In genomic region chr11:128285313-128285712, GRCh38 we compare ENCODE assay signal across 26 cellular contexts.
DNase-seq lines count a peak whose midpoint lies in the region; ATAC-seq lines count a peak whose summit lies in the region.
"Had no signal": no experiment of that assay in that cellular context is flagged by ENCODE, and none has a peak within 500 bp of the region (broad histone marks: within the 10 kb centered on the region; RNA-seq: fewer than 3 reads in every experiment).

No MANE protein-coding gene starts in this region.

- H3K9me3 Mint-ChIP-seq in activated T-cell treated with anti-CD3 and anti-CD28 coated beads, Interleukin-2, amount 50 U/mL, for 72 hours: no peaks in the 10 kb centered on the region
- H3K9me3 Mint-ChIP-seq in activated naive CD8-positive, alpha-beta T cell treated with anti-CD3 and anti-CD28 coated beads, Interleukin-2, amount 10 ng/mL, durations not matched to agents 7 days and 5 days: no peaks in the 10 kb centered on the region
- no peaks in the 10 kb centered on the region for H3K9me3 Mint-ChIP-seq in stimulated activated naive B cell treated with anti-CD40 and anti-IgM and Interleukin-4, amounts not matched to agents 10 μg/mL and 1 μg/mL and 100 μg/mL, for 72 hours
- H3K9me3 Mint-ChIP-seq: type B pancreatic cell had no signal

- H3K27ac Mint-ChIP-seq in activated T-cell treated with anti-CD3 and anti-CD28 coated beads, Interleukin-2, amount 50 U/mL, for 72 hours: peak overlapping the region; percentile 54
- peak overlapping the region; percentile 1 for H3K27ac Mint-ChIP-seq in activated naive CD8-positive, alpha-beta T cell treated with anti-CD3 and anti-CD28 coated beads, Interleukin-2, amount 10 ng/mL, durations not matched to agents 7 days and 5 days
- H3K27ac Mint-ChIP-seq in stimulated activated naive B cell treated with anti-CD40 and anti-IgM and Interleukin-4, amounts not matched to agents 10 μg/mL and 1 μg/mL and 100 μg/mL, for 72 hours: peak overlapping the region; percentile 3
- H3K27ac Mint-ChIP-seq: nephron progenitor cell, type B pancreatic cell had no signal

- POLR2A ChIA-PET in activated naive CD8-positive, alpha-beta T cell treated with anti-CD3 and anti-CD28 coated beads, Interleukin-2, amount 10 ng/mL, durations not matched to agents 7 days and 5 days (lab: Charles Lee): interaction anchor here (1.5 kb wide), 1 partner anchor 186 kb away, joined by 3 read pairs; no protein-coding TSS in a partner anchor

- H3K27me3 Mint-ChIP-seq in activated T-cell treated with anti-CD3 and anti-CD28 coated beads, Interleukin-2, amount 50 U/mL, for 72 hours (ENCODE audit: low read depth): no peaks in the 10 kb centered on the region
- H3K27me3 Mint-ChIP-seq in activated naive CD8-positive, alpha-beta T cell treated with anti-CD3 and anti-CD28 coated beads, Interleukin-2, amount 10 ng/mL, durations not matched to agents 7 days and 5 days: peaks cover 4% of the 10 kb centered on the region
- H3K27me3 Mint-ChIP-seq in stimulated activated naive B cell treated with anti-CD40 and anti-IgM and Interleukin-4, amounts not matched to agents 10 μg/mL and 1 μg/mL and 100 μg/mL, for 72 hours: no peaks in the 10 kb centered on the region

- DNase-seq in activated T-cell treated with anti-CD3 and anti-CD28 coated beads, Interleukin-2, amount 50 U/mL, for 72 hours: peak in 1 of 2 donors; percentile 7
- DNase-seq in activated T-cell treated with anti-CD3 and anti-CD28 coated beads, Interleukin-2, amount 50 U/mL, for 48 hours: no peak
- no peak for DNase-seq in activated naive CD8-positive, alpha-beta T cell treated with anti-CD3 and anti-CD28 coated beads, Interleukin-2, amount 10 ng/mL, durations not matched to agents 7 days and 5 days
- no peak for DNase-seq in stimulated activated naive B cell treated with anti-CD40 and anti-IgM and Interleukin-4, amounts not matched to agents 10 μg/mL and 1 μg/mL and 100 μg/mL, for 72 hours
- DNase-seq in globus pallidus (ENCODE audit: low spot score) (no peak), SIG-M5 treated with dmso at 0.1 percent for 504 hours (lab: John Stamatoyannopoulos, UW; ENCODE audit: unreplicated experiment) (no peak), mesenteric fat pad (ENCODE audit: low spot score) (no peak)
- DNase-seq: activated CD4-positive, alpha-beta T cell treated with anti-CD3 and anti-CD28 coated beads for 48 hours; activated CD8-positive, alpha-beta memory T cell treated with anti-CD3 and anti-CD28 coated beads, Interleukin-2, amount 50 U/mL, for 4 hours; anterior cingulate cortex; effector memory CD4-positive, alpha-beta T cell; erythroblast; kidney; NCI-H1436; nephron progenitor cell; ovary; retina; small intestine; substantia nigra had no signal

- H3K4me3 Mint-ChIP-seq in activated T-cell treated with anti-CD3 and anti-CD28 coated beads, Interleukin-2, amount 50 U/mL, for 72 hours: peak overlapping the region; percentile 48 to 74
- no peak overlapping the region for H3K4me3 Mint-ChIP-seq in activated naive CD8-positive, alpha-beta T cell treated with anti-CD3 and anti-CD28 coated beads, Interleukin-2, amount 10 ng/mL, durations not matched to agents 7 days and 5 days
- no peak overlapping the region for H3K4me3 Mint-ChIP-seq in stimulated activated naive B cell treated with anti-CD40 and anti-IgM and Interleukin-4, amounts not matched to agents 10 μg/mL and 1 μg/mL and 100 μg/mL, for 72 hours
- H3K4me3 Mint-ChIP-seq: nephron progenitor cell, type B pancreatic cell had no signal

- H3K9me3 ChIP-seq in KOPT-K1 (ENCODE audit: insufficient read depth, low read length, poor library complexity, severe bottlenecking): no peaks in the 10 kb centered on the region
- H3K9me3 ChIP-seq: BLaER1 treated with 17β-estradiol and CSF1 and Interleukin-3, amounts not matched to agents 10 nM and 100 nM; ovary had no signal

- H3K4me1 Mint-ChIP-seq in activated T-cell treated with anti-CD3 and anti-CD28 coated beads, Interleukin-2, amount 50 U/mL, for 72 hours (ENCODE audit: low read depth): peaks cover 63% of the 10 kb centered on the region
- H3K4me1 Mint-ChIP-seq in activated naive CD8-positive, alpha-beta T cell treated with anti-CD3 and anti-CD28 coated beads, Interleukin-2, amount 10 ng/mL, durations not matched to agents 7 days and 5 days: peaks cover 31% of the 10 kb centered on the region
- H3K4me1 Mint-ChIP-seq in stimulated activated naive B cell treated with anti-CD40 and anti-IgM and Interleukin-4, amounts not matched to agents 10 μg/mL and 1 μg/mL and 100 μg/mL, for 72 hours: peaks cover 36 to 49% of the 10 kb centered on the region in 2 donors

- H3K27ac ChIP-seq in KOPT-K1 (ENCODE audit: low read depth, low read length, poor library complexity, severe bottlenecking): peak overlapping the region; percentile 15
- H3K27ac ChIP-seq: BLaER1 treated with 17β-estradiol and CSF1 and Interleukin-3, amounts not matched to agents 10 nM and 100 nM; cardiac muscle cell; coronary artery; KMS-11; ovary; RWPE1 had no signal

- H3K36me3 ChIP-seq in KOPT-K1 (ENCODE audit: insufficient read depth, low read length): no peaks in the 10 kb centered on the region
- H3K36me3 ChIP-seq: BLaER1 treated with 17β-estradiol and CSF1 and Interleukin-3, amounts not matched to agents 10 nM and 100 nM; cardiac muscle cell; ovary had no signal

- H3K36me3 Mint-ChIP-seq in activated T-cell treated with anti-CD3 and anti-CD28 coated beads, Interleukin-2, amount 50 U/mL, for 72 hours (ENCODE audit: insufficient read depth in 2 of 2): no peaks in the 10 kb centered on the region
- no peaks in the 10 kb centered on the region for H3K36me3 Mint-ChIP-seq in activated naive CD8-positive, alpha-beta T cell treated with anti-CD3 and anti-CD28 coated beads, Interleukin-2, amount 10 ng/mL, durations not matched to agents 7 days and 5 days
- no peaks in the 10 kb centered on the region for H3K36me3 Mint-ChIP-seq in stimulated activated naive B cell treated with anti-CD40 and anti-IgM and Interleukin-4, amounts not matched to agents 10 μg/mL and 1 μg/mL and 100 μg/mL, for 72 hours
- H3K36me3 Mint-ChIP-seq: type B pancreatic cell had no signal

- no peak for ATAC-seq in activated T-cell treated with anti-CD3 and anti-CD28 coated beads, Interleukin-2, amount 50 U/mL, for 72 hours (replicated peaks in 1 of 2)
- ATAC-seq in activated naive CD8-positive, alpha-beta T cell treated with anti-CD3 and anti-CD28 coated beads, Interleukin-2, amount 10 ng/mL, durations not matched to agents 7 days and 5 days (ENCODE audit: low read depth): no peak
- ATAC-seq in stimulated activated naive B cell treated with anti-CD40 and anti-IgM and Interleukin-4, amounts not matched to agents 10 μg/mL and 1 μg/mL and 100 μg/mL, for 72 hours (replicated peaks): no peak

Comparison
In these comparisons a context has a peak if more than half of its experiments do, and no peak if none do; other contexts are left out.
1. H3K27ac Mint-ChIP-seq: peak in every context shown above with its lines; median percentile 54 in activated T-cell treated with anti-CD3 and anti-CD28 coated beads, Interleukin-2, amount 50 U/mL, for 72 hours; 3 in stimulated activated naive B cell treated with anti-CD40 and anti-IgM and Interleukin-4, amounts not matched to agents 10 μg/mL and 1 μg/mL and 100 μg/mL, for 72 hours; 1 in activated naive CD8-positive, alpha-beta T cell treated with anti-CD3 and anti-CD28 coated beads, Interleukin-2, amount 10 ng/mL, durations not matched to agents 7 days and 5 days.
2. H3K4me3 Mint-ChIP-seq: peak in activated T-cell treated with anti-CD3 and anti-CD28 coated beads, Interleukin-2, amount 50 U/mL, for 72 hours (2 of 2); none in activated naive CD8-positive, alpha-beta T cell treated with anti-CD3 and anti-CD28 coated beads, Interleukin-2, amount 10 ng/mL, durations not matched to agents 7 days and 5 days (single experiment) and stimulated activated naive B cell treated with anti-CD40 and anti-IgM and Interleukin-4, amounts not matched to agents 10 μg/mL and 1 μg/mL and 100 μg/mL, for 72 hours (0 of 2).